8 cellular contexts compared by ENCODE assay signal in genomic region chr6:52552278-52552643, GRCh38. TPM values are rescaled to one million over a fixed set of nuclear protein-coding genes. Genes with fewer than 3 reads are reported as not detected.
DNase-seq lines count a peak whose midpoint lies in the region; ATAC-seq and TF ChIP-seq lines count a peak whose summit lies in the region.

No MANE protein-coding gene starts in this region.

- ATAC-seq in GM18508 (IDR thresholded peaks at IDR 0.05; ENCODE audit: insufficient read depth, unreplicated experiment) (peak; percentile 88), HG02623 (IDR thresholded peaks at IDR 0.05; ENCODE audit: unreplicated experiment) (peak; percentile 96)

- TF ChIP-seq POLR2A in uterus (IDR thresholded peaks at IDR 0.05) = no peak
- TF ChIP-seq POLR2A in spleen (IDR thresholded peaks at IDR 0.05) = no peak

- no peak overlapping the region for H3K4me3 ChIP-seq in hepatocyte
- H3K4me3 ChIP-seq in uterus = no peak overlapping the region
- H3K4me3 ChIP-seq in spleen = no peak overlapping the region

- H3K79me2 ChIP-seq in hepatocyte = peaks cover 94% of the 10 kb centered on the region

- H3K27me3 ChIP-seq in hepatocyte (no peaks in the 10 kb centered on the region), uterus (no peaks in the 10 kb centered on the region), spleen (replicated peaks in 1 of 7) (no peaks in the 10 kb centered on the region)

- no peak for TF ChIP-seq CTCF in hepatocyte (IDR thresholded peaks at IDR 0.05; ENCODE audit: poor library complexity)
- no peak for TF ChIP-seq CTCF in uterus (IDR thresholded peaks at IDR 0.05)
- TF ChIP-seq CTCF in spleen (IDR thresholded peaks at IDR 0.05 in 8 of 11, conservative IDR thresholded peaks at IDR 0.05 in 3 of 11) = no peak

- H3K9me2 ChIP-seq in hepatocyte (replicated peaks; ENCODE audit: insufficient read depth) = no peaks in the 10 kb centered on the region

- peak; percentile 67 for DNase-seq in NCI-H510A (lab: John Stamatoyannopoulos, UW)
- no peak for DNase-seq in hepatocyte (ENCODE audit: low spot score)
- no peak for DNase-seq in uterus
- no peak for DNase-seq in foreskin melanocyte
- DNase-seq in stimulated activated CD4-positive, alpha-beta T cell treated with anti-CD3 and anti-CD28 coated beads, Interleukin-4, amount 100 ng/mL, for 4 hours = no peak
- DNase-seq in spleen = no peak

- H3K9me3 ChIP-seq in hepatocyte (ENCODE audit: low read depth) = no peaks in the 10 kb centered on the region
- H3K9me3 ChIP-seq in uterus = no peaks in the 10 kb centered on the region
- no peaks in the 10 kb centered on the region for H3K9me3 ChIP-seq in spleen

- H3K4me2 ChIP-seq in hepatocyte = peak overlapping the region; percentile 38

- no peaks in the 10 kb centered on the region for H3K36me3 ChIP-seq in hepatocyte (replicated peaks; ENCODE audit: insufficient read depth, low read depth)
- no peaks in the 10 kb centered on the region for H3K36me3 ChIP-seq in uterus
- peaks cover 0 to 6% (median 0%) of the 10 kb centered on the region in 6 donors for H3K36me3 ChIP-seq in spleen

- peaks cover 18% of the 10 kb centered on the region for H4K20me1 ChIP-seq in hepatocyte (ENCODE audit: insufficient read depth, poor library complexity, severe bottlenecking)

- peak overlapping the region; percentile 75 for H3K27ac ChIP-seq in hepatocyte
- H3K27ac ChIP-seq in uterus = peak overlapping the region; percentile 45 to 76
- peak overlapping the region in 4 of 8 donors; percentile 21 to 55 (median 44) for H3K27ac ChIP-seq in spleen

- H3K4me1 ChIP-seq in hepatocyte (ENCODE audit: insufficient read depth) = peaks cover 43% of the 10 kb centered on the region
- peaks cover 4 to 8% of the 10 kb centered on the region in 2 donors for H3K4me1 ChIP-seq in uterus
- peaks cover 0 to 69% (median 38%) of the 10 kb centered on the region in 6 donors for H3K4me1 ChIP-seq in spleen

- WGBS in hepatocyte (ENCODE audit: low lambda C conversion rate, missing lambda C conversion rate) = 53% methylated on average over 6 of the region's 6 CpGs
- WGBS in spleen, 5 donors = 53 to 72% (median 69%) methylated on average over 6 of the region's 6 CpGs

- intact Hi-C loops in uterus (cut with DNase I; ENCODE audit: low total_unique reads) (no loop called here), spleen (cut with DNase I; ENCODE audit: low total_unique reads) (no loop called here)

- H2AFZ ChIP-seq in hepatocyte = no peak overlapping the region

RNA-seq across cellular contexts. Expression of gene TRAM2, which starts 24.6 kb away (rescaled TPM):
- 47.6 and 48.2 TPM in 2 replicates for total RNA-seq in hepatocyte
- 20.8 and 29.6 TPM in 2 replicates for polyA plus RNA-seq in hepatocyte
- total RNA-seq in uterus = 10 to 100 TPM in 2 of 4 donors, 1 to 10 TPM in 2; 3.8 to 33.2 (median 17.6) TPM
- 10 to 100 TPM; 26.7 to 47.7 (median 40.1) TPM for total RNA-seq in spleen
- 1 to 10 TPM; 1.8 to 4.8 (median 2.2) TPM for polyA plus RNA-seq in spleen
